ENCODE assay signal across 8 cellular contexts in the genomic region with DNA sequence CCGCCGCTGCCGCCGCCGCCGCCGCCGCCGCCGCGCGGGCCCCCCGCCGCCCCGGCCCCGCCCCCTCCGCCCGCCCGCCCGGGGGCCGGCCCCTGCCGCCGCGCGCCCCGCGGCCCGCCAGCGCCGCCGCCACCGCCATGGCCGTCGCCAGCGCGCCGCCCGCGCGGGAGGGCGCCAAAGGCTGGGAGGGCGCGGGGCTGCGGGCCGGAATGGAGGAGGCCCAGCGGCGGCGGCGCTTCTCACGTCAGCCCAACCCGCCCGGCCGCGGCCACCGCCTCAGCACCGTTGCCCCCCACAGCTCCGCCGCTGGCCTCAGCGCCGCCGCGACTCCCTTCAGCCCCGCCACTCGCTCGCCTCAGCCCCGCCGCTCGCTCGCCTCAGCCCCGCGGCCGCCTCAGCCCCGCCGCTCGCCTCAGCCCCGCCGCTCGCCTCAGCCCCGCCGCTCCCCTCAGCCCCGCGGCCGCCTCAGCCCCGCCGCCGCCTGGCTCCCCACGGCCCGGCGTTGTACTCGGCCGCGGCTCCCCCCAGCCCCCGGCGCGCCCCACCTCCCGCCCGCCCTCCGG. TPM values are rescaled to one million over a fixed set of nuclear protein-coding genes. Genes with fewer than 3 reads are reported as not detected.
DNase-seq lines count a peak whose midpoint lies in the region; ATAC-seq and TF ChIP-seq lines count a peak whose summit lies in the region.

Gene PHF10 (minus strand): TSS at position 510 of the 563 bp plus-strand sequence. CDS start 569 bp downstream, outside the sequence.

- 0% methylated on average over 15 to 67 of the region's 98 CpGs for WGBS in adipose tissue, 3 donors

- in situ Hi-C loops in ACHN (cut with HindIII; ENCODE audit: low pct_ligation_motif_present, low pct_unique_long_range_greater_than_20kb, low sequenced_read_pairs): no loop called here

- TF ChIP-seq CTCF in RWPE2 (IDR thresholded peaks at IDR 0.05; ENCODE audit: poor library complexity, severe bottlenecking) (no peak), right atrium auricular region (IDR thresholded peaks at IDR 0.05) (no peak)

- H3K9me3 ChIP-seq in RWPE2 (ENCODE audit: severe bottlenecking) (no peaks in the 10 kb centered on the region), right atrium auricular region (no peaks in the 10 kb centered on the region)

- ATAC-seq in GM18873 (IDR thresholded peaks at IDR 0.05; ENCODE audit: low FRiP score, unreplicated experiment): peak; percentile 20
- ATAC-seq in HG03066 (IDR thresholded peaks at IDR 0.05; ENCODE audit: low read depth, unreplicated experiment): peak; percentile 35
- ATAC-seq in RWPE2 (ENCODE audit: low read depth): peak; percentile 6; the same call in 1 of the 3 replicates

- H3K4me3 ChIP-seq in RWPE2 (ENCODE audit: severe bottlenecking) (peak within 1 kb of the TSS; percentile 98), right atrium auricular region (peak within 1 kb of the TSS; percentile 69 to 76)

- DNase-seq in ACHN: peak; percentile 34
- DNase-seq in RWPE2 (ENCODE audit: low spot score): no peak
- no peak for DNase-seq in right atrium auricular region (ENCODE audit: low spot score)
- DNase-seq in putamen (ENCODE audit: low spot score): peak; percentile 44
- no peak for DNase-seq in NCI-H1436 (lab: John Stamatoyannopoulos, UW)

- H3K27ac ChIP-seq in RWPE2 (ENCODE audit: poor library complexity, severe bottlenecking): peak within 1 kb of the TSS; percentile 64
- H3K27ac ChIP-seq in adipose tissue (ENCODE audit: low read depth, low read length): peak within 1 kb of the TSS; percentile 73
- H3K27ac ChIP-seq in right atrium auricular region: peak within 1 kb of the TSS; percentile 93 to 99

- H3K27me3 ChIP-seq in RWPE2 (ENCODE audit: insufficient read depth, poor library complexity, severe bottlenecking) (no peaks in the 10 kb centered on the region), right atrium auricular region (no peaks in the 10 kb centered on the region)

- H3K36me3 ChIP-seq in RWPE2 (ENCODE audit: low read depth): peaks cover 13% of the 10 kb centered on the region
- no peaks in the 10 kb centered on the region for H3K36me3 ChIP-seq in right atrium auricular region

- H3K4me1 ChIP-seq in RWPE2 (ENCODE audit: insufficient read depth, poor library complexity, severe bottlenecking) (peaks cover 13% of the 10 kb centered on the region), right atrium auricular region (peaks cover 0 to 14% of the 10 kb centered on the region in 2 donors)

RNA-seq across cellular contexts. Expression of gene PHF10, which starts in this region (rescaled TPM):
- polyA plus RNA-seq in adipose tissue: 10 to 100 TPM; 24.2 to 41.8 (median 30.0) TPM
- total RNA-seq in right atrium auricular region: 10 to 100 TPM; 49.9 to 54.7 TPM

Comparison
In these comparisons a context has a peak if more than half of its experiments do, and no peak if none do; other contexts are left out.
1. DNase-seq: peak in ACHN (single experiment) and putamen (single experiment); none in RWPE2 (single experiment), right atrium auricular region (single experiment) and NCI-H1436 (single experiment).
2. Peak in every context shown above with its lines, with median percentiles within 50 percentile points of each other: ATAC-seq and H3K27ac ChIP-seq.